Comparison of ENCODE assay signal across 29 cellular contexts in genomic region chr12:111748195-111748803, GRCh38. TPM values are rescaled to one million over a fixed set of nuclear protein-coding genes. Genes with fewer than 3 reads are reported as not detected.
DNase-seq lines count a peak whose midpoint lies in the region; ATAC-seq and TF ChIP-seq lines count a peak whose summit lies in the region.
"Had no signal": no experiment of that assay in that cellular context is flagged by ENCODE, and none has a peak within 500 bp of the region (broad histone marks: within the 10 kb centered on the region; RNA-seq: fewer than 3 reads in every experiment).

No MANE protein-coding gene starts in this region.

- ATAC-seq in gastroesophageal sphincter (no peak), GM19324 (IDR thresholded peaks at IDR 0.05; ENCODE audit: low FRiP score, unreplicated experiment) (no peak)
- no peak for ATAC-seq in natural killer cell treated with Interleukin-12 subunit alpha and Interleukin-12 subunit beta and Interleukin-15 and Interleukin-18, amount 100 ng/mL, for 72 hours
- ATAC-seq: esophagus mucosa; PC-3; stimulated activated naive CD8-positive, alpha-beta T cell treated with anti-CD3 and anti-CD28 coated beads, Interleukin-15, Interleukin-2, amounts not matched to agents 100 U/mL and 50 U/mL, for 24 hours had no signal

- intact Hi-C loops in adrenal gland (cut with DNase I) = no loop called here

- H3K36me3 Mint-ChIP-seq in nephron (ENCODE audit: low read depth) = peaks cover 36% of the 10 kb centered on the region
- no peaks in the 10 kb centered on the region for H3K36me3 Mint-ChIP-seq in natural killer cell treated with Interleukin-12 subunit alpha and Interleukin-12 subunit beta and Interleukin-15 and Interleukin-18, amount 100 ng/mL, for 72 hours

- H3K4me1 Mint-ChIP-seq in nephron = peaks cover 6% of the 10 kb centered on the region
- no peaks in the 10 kb centered on the region for H3K4me1 Mint-ChIP-seq in natural killer cell treated with Interleukin-12 subunit alpha and Interleukin-12 subunit beta and Interleukin-15 and Interleukin-18, amount 100 ng/mL, for 72 hours (ENCODE audit: low read depth in 2 of 2)
- H3K4me1 Mint-ChIP-seq: activated naive CD4-positive, alpha-beta T cell treated with anti-CD3 and anti-CD28 coated beads, Interleukin-2, amount 10 ng/mL, durations not matched to agents 7 days and 5 days; CD4-positive, CD25-positive, alpha-beta regulatory T cell; neural crest cell had no signal

- H3K4me3 ChIP-seq in adrenal gland = no peak overlapping the region
- H3K4me3 ChIP-seq in gastroesophageal sphincter = no peak overlapping the region
- H3K4me3 ChIP-seq: coronary artery, lung, ovary, smooth muscle cell, thoracic aorta had no signal

- H3K27me3 Mint-ChIP-seq in nephron (ENCODE audit: low read depth) = no peaks in the 10 kb centered on the region
- H3K27me3 Mint-ChIP-seq in natural killer cell treated with Interleukin-12 subunit alpha and Interleukin-12 subunit beta and Interleukin-15 and Interleukin-18, amount 100 ng/mL, for 72 hours = no peaks in the 10 kb centered on the region
- H3K27me3 Mint-ChIP-seq: activated CD4-positive, alpha-beta memory T cell treated with anti-CD3 and anti-CD28 coated beads for 36 hours; activated naive CD4-positive, alpha-beta T cell treated with anti-CD3 and anti-CD28 coated beads, Interleukin-2, amount 10 ng/mL, durations not matched to agents 7 days and 5 days; CD4-positive, CD25-positive, alpha-beta regulatory T cell had no signal

- peak overlapping the region in 2 of 3 experiments; percentile 10 to 53 for H3K27ac Mint-ChIP-seq in nephron
- no peak overlapping the region for H3K27ac Mint-ChIP-seq in natural killer cell treated with Interleukin-12 subunit alpha and Interleukin-12 subunit beta and Interleukin-15 and Interleukin-18, amount 100 ng/mL, for 72 hours
- H3K27ac Mint-ChIP-seq: activated CD4-positive, alpha-beta memory T cell treated with anti-CD3 and anti-CD28 coated beads for 36 hours; activated naive CD4-positive, alpha-beta T cell treated with anti-CD3 and anti-CD28 coated beads, Interleukin-2, amount 10 ng/mL, durations not matched to agents 7 days and 5 days had no signal

- H3K9me3 Mint-ChIP-seq in nephron = no peaks in the 10 kb centered on the region
- no peaks in the 10 kb centered on the region for H3K9me3 Mint-ChIP-seq in natural killer cell treated with Interleukin-12 subunit alpha and Interleukin-12 subunit beta and Interleukin-15 and Interleukin-18, amount 100 ng/mL, for 72 hours
- H3K9me3 Mint-ChIP-seq: activated CD4-positive, alpha-beta memory T cell treated with anti-CD3 and anti-CD28 coated beads for 36 hours; activated naive CD4-positive, alpha-beta T cell treated with anti-CD3 and anti-CD28 coated beads, Interleukin-2, amount 10 ng/mL, durations not matched to agents 7 days and 5 days; CD4-positive, CD25-positive, alpha-beta regulatory T cell; neural crest cell had no signal

- peaks cover 4 to 24% of the 10 kb centered on the region in 2 donors for H3K4me1 ChIP-seq in adrenal gland (replicated peaks in 1 of 2)
- peaks cover 0 to 24% (median 0%) of the 10 kb centered on the region in 3 donors for H3K4me1 ChIP-seq in gastroesophageal sphincter

- peak overlapping the region in 3 of 5 donors; percentile 45 to 75 (median 67) for H3K27ac ChIP-seq in adrenal gland
- peak overlapping the region in 3 of 4 donors; percentile 41 to 63 (median 60) for H3K27ac ChIP-seq in gastroesophageal sphincter
- H3K27ac ChIP-seq: coronary artery, ovary, thoracic aorta had no signal

- TF ChIP-seq POLR2A in adrenal gland (IDR thresholded peaks at IDR 0.05) (no peak), gastroesophageal sphincter (IDR thresholded peaks at IDR 0.05) (no peak)

- no peak overlapping the region for H3K4me3 Mint-ChIP-seq in nephron
- H3K4me3 Mint-ChIP-seq in natural killer cell treated with Interleukin-12 subunit alpha and Interleukin-12 subunit beta and Interleukin-15 and Interleukin-18, amount 100 ng/mL, for 72 hours = no peak overlapping the region
- H3K4me3 Mint-ChIP-seq: activated CD4-positive, alpha-beta memory T cell treated with anti-CD3 and anti-CD28 coated beads for 36 hours; activated naive CD4-positive, alpha-beta T cell treated with anti-CD3 and anti-CD28 coated beads, Interleukin-2, amount 10 ng/mL, durations not matched to agents 7 days and 5 days; CD4-positive, CD25-positive, alpha-beta regulatory T cell; neural crest cell had no signal

- H3K9me3 ChIP-seq in adrenal gland (replicated peaks in 1 of 3) (no peaks in the 10 kb centered on the region), gastroesophageal sphincter (no peaks in the 10 kb centered on the region)
- H3K9me3 ChIP-seq: ovary, thoracic aorta had no signal

- TF ChIP-seq EP300 in gastroesophageal sphincter (IDR thresholded peaks at IDR 0.05) = no peak

- 72 to 93% (median 78%) methylated on average over 4 to 9 of the region's 9 CpGs for WGBS in adrenal gland, 4 donors
- WGBS in gastroesophageal sphincter (ENCODE audit: low coverage in 1 of 2), 2 donors = 53 to 64% methylated on average over 2 to 3 of the region's 9 CpGs

- H3K27me3 ChIP-seq in adrenal gland (no peaks in the 10 kb centered on the region), gastroesophageal sphincter (no peaks in the 10 kb centered on the region)
- H3K27me3 ChIP-seq: ovary had no signal

- peak; percentile 17 for DNase-seq in NCI-H2171 treated with DMSO at 0.1 percent for 48 hours (lab: John Stamatoyannopoulos, UW)
- no peak for DNase-seq in NCI-H2171 (lab: John Stamatoyannopoulos, UW)
- DNase-seq in adrenal gland = peak in 1 of 7 donors; percentile 65
- no peak for DNase-seq in natural killer cell treated with Interleukin-12 subunit alpha and Interleukin-12 subunit beta and Interleukin-15 and Interleukin-18, amount 100 ng/mL, for 72 hours (ENCODE audit: low spot score)
- no peak for DNase-seq in medulla oblongata (ENCODE audit: extremely low spot score)
- DNase-seq: activated CD4-positive, alpha-beta memory T cell treated with anti-CD3 and anti-CD28 coated beads for 36 hours; activated CD4-positive, alpha-beta T cell treated with anti-CD3 and anti-CD28 coated beads for 1 hour; activated CD8-positive, alpha-beta memory T cell treated with anti-CD3 and anti-CD28 coated beads, Interleukin-2, amount 50 U/mL, for 48 hours; activated naive CD4-positive, alpha-beta T cell treated with anti-CD3 and anti-CD28 coated beads, Interleukin-2, amount 10 ng/mL, durations not matched to agents 7 days and 5 days; Calu3; CD4-positive, CD25-positive, alpha-beta regulatory T cell; foreskin fibroblast; IMR-90; MV-4-11; NCI-H1694; NCI-H510A treated with DMSO at 0.1 percent for 48 hours; ovary; PC-3; stimulated activated naive CD8-positive, alpha-beta T cell treated with anti-CD3 and anti-CD28 coated beads, Interleukin-15, Interleukin-2, amounts not matched to agents 100 U/mL and 50 U/mL, for 24 hours; T-helper 2 cell had no signal

- H3K36me3 ChIP-seq in adrenal gland (replicated peaks in 1 of 2) (peaks cover 0 to 24% of the 10 kb centered on the region in 2 donors), gastroesophageal sphincter (peaks cover 0 to 75% of the 10 kb centered on the region in 2 donors)
- H3K36me3 ChIP-seq: ovary had no signal

- TF ChIP-seq CTCF in adrenal gland (IDR thresholded peaks at IDR 0.05) (no peak), gastroesophageal sphincter (IDR thresholded peaks at IDR 0.05) (no peak), nephron (IDR thresholded peaks at IDR 0.05; ENCODE audit: unreplicated experiment in 3 of 3) (no peak)

RNA-seq across cellular contexts. Expression of gene ALDH2, which starts 18.4 kb away (rescaled TPM):
- 100 to 1,000 TPM; 302 to 536 (median 428) TPM for total RNA-seq in adrenal gland
- polyA plus RNA-seq in adrenal gland = 100 to 1,000 TPM in 2 of 3 donors, 10 to 100 TPM in 1; 52.2 to 263 (median 138) TPM
- total RNA-seq in gastroesophageal sphincter = 100 to 1,000 TPM; 197 to 245 (median 209) TPM
- not detected for total RNA-seq in natural killer cell treated with Interleukin-12 subunit alpha and Interleukin-12 subunit beta and Interleukin-15 and Interleukin-18, amount 100 ng/mL, for 72 hours

Comparison
In these comparisons a context has a peak if more than half of its experiments do, and no peak if none do; other contexts are left out.
1. H3K27ac Mint-ChIP-seq: peak in nephron (2 of 3); none in natural killer cell treated with Interleukin-12 subunit alpha and Interleukin-12 subunit beta and Interleukin-15 and Interleukin-18, amount 100 ng/mL, for 72 hours (0 of 2).
2. RNA of gene ALDH2, which starts 18.4 kb away (total RNA-seq): 302 to 536 TPM in adrenal gland and 197 to 245 TPM in gastroesophageal sphincter; not detected in natural killer cell treated with Interleukin-12 subunit alpha and Interleukin-12 subunit beta and Interleukin-15 and Interleukin-18, amount 100 ng/mL, for 72 hours; every median in the first group is over 100 times any median in the second.